Comparison of ENCODE assay signal across 23 cellular contexts in genomic region chr2:9020267-9020666, GRCh38.
"Had no signal": no experiment of that assay in that cellular context is flagged by ENCODE, and none has a peak within 500 bp of the region (broad histone marks: within the 10 kb centered on the region; RNA-seq: fewer than 3 reads in every experiment).

No MANE protein-coding gene starts in this region.

- H3K36me3 ChIP-seq: SJCRH30 had no signal

- H3K9me3 ChIP-seq: SJCRH30 had no signal

- H3K27ac ChIP-seq: KMS-11, RWPE1, SJCRH30 had no signal

- H3K9ac ChIP-seq: KMS-11 had no signal

- H3K4me2 ChIP-seq: KMS-11 had no signal

- FAIRE-seq: HepG2 had no signal

- ATAC-seq: HepG2, Panc1, PC-3, SK-N-SH treated with all-trans-retinoic acid at 6 μM for 48 hours had no signal

- H3K4me3 ChIP-seq: SJCRH30 had no signal

- H3K4me1 ChIP-seq: SJCRH30 had no signal

- DNase-seq: IMR-90, Kasumi-1, MV-4-11, NCI-H1048, NCI-H1105, NCI-H1417, NCI-H1436 treated with DMSO at 0.1 percent for 48 hours, NCI-H1694, NCI-H1930, NCI-H2081, NCI-H2107, NCI-H2227 treated with DMSO at 0.1 percent for 48 hours, NCI-H524, NCI-H526 treated with DMSO at 0.1 percent for 48 hours, NCI-H748 treated with DMSO at 0.1 percent for 48 hours, PC-3, SHP77, SJCRH30 had no signal
